In the genomic region with DNA sequence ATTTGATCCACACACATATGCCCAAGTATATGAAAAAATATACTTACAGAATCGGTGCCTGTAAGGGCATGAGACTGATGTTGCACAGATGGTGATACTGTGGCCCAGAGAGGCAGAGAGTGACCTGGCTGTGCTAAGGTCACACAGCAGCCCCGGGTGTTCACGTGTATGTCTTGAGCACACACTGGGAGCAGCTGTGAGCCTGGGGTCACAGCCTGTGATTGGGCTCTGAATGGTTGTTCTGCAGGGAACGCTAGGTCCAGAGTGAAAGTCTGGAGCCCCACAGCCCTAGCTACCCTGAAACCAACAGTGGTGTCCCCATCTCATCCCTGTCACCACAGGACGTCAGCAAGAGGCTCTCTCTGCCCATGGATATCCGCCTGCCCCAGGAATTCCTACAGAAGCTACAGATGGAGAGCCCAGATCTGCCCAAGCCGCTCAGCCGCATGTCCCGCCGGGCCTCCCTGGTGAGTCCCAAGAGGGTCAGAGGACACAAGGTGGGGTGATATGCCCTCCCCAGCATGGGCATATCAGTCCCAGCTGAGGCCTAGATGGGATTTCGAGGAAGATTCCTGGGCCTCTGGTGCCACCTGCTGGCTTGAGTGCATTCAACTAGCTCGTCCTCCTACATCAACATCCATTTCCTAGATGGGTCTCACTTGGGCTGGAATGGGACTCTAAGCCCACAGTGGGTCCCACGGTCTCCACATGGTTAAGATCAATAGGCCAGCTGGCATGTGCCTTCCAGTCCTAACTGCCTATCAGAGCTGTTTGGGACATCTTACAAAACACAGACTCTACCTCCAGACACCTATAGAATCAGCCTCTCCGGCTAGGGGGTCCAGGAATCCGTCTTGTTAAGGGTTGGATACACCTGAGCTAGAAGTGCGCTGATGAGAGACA, we compare ENCODE assay signal across 8 cellular contexts. TPM values are rescaled to one million over a fixed set of nuclear protein-coding genes. Genes with fewer than 3 reads are reported as not detected.
DNase-seq lines count a peak whose midpoint lies in the region; ATAC-seq and TF ChIP-seq lines count a peak whose summit lies in the region.

No MANE protein-coding gene starts in this region.

- H3K4me1 ChIP-seq in left lung = peaks cover 0 to 6% of the 10 kb centered on the region in 2 donors

- peak; percentile 55 to 78 for TF ChIP-seq CTCF in left lung (IDR thresholded peaks at IDR 0.05)

- H3K36me3 ChIP-seq in H7 (replicated peaks; ENCODE audit: control insufficient read depth, insufficient read depth, low read length) = peaks cover 6% of the 10 kb centered on the region
- no peaks in the 10 kb centered on the region for H3K36me3 ChIP-seq in left lung

- H3K27me3 Mint-ChIP-seq in activated CD4-positive, alpha-beta T cell treated with anti-CD3 and anti-CD28 coated beads for 36 hours = no peaks in the 10 kb centered on the region

- no peak overlapping the region for H3K4me3 ChIP-seq in H7 (ENCODE audit: insufficient read depth, low read depth, low read length)
- H3K4me3 ChIP-seq in left lung = no peak overlapping the region

- H3K27me3 ChIP-seq in H7 (ENCODE audit: control insufficient read depth, insufficient read depth, low read length) (no peaks in the 10 kb centered on the region), left lung (no peaks in the 10 kb centered on the region)

- H3K9me3 ChIP-seq in left lung = no peaks in the 10 kb centered on the region

- no peaks in the 10 kb centered on the region for H3K4me1 Mint-ChIP-seq in activated CD4-positive, alpha-beta T cell treated with anti-CD3 and anti-CD28 coated beads for 36 hours

- no peaks in the 10 kb centered on the region for H3K9me3 Mint-ChIP-seq in activated CD4-positive, alpha-beta T cell treated with anti-CD3 and anti-CD28 coated beads for 36 hours (ENCODE audit: low read depth)

- no peaks in the 10 kb centered on the region for H3K36me3 Mint-ChIP-seq in activated CD4-positive, alpha-beta T cell treated with anti-CD3 and anti-CD28 coated beads for 36 hours (ENCODE audit: low read depth)

- POLR2A ChIA-PET in activated CD4-positive, alpha-beta T cell treated with anti-CD3 and anti-CD28 coated beads for 36 hours (lab: Charles Lee) = interaction anchor here (0.8 to 1.4 kb wide), 2 partner anchors 11 to 26 kb away, joined by 3 to 5 read pairs; no protein-coding TSS in a partner anchor

- CTCF ChIA-PET in activated CD4-positive, alpha-beta T cell treated with anti-CD3 and anti-CD28 coated beads for 36 hours (lab: Charles Lee) = interaction anchor here (0.6 to 6.7 kb wide), 60 partner anchors 9 to 404 kb away, joined by 3 to 191 read pairs (median 4); a partner anchor contains a TSS

- peak; percentile 87 for DNase-seq in AG20443 (ENCODE audit: low spot score)
- DNase-seq in H7 = peak; percentile 93
- DNase-seq in NCI-H460 (ENCODE audit: extremely low read depth, low read depth) = peak; percentile 88
- DNase-seq in activated CD4-positive, alpha-beta T cell treated with anti-CD3 and anti-CD28 coated beads for 36 hours = peak; percentile 87
- DNase-seq in cerebellum (ENCODE audit: low spot score) = peak; percentile 89
- peak in 1 of 2 donors; percentile 57 for DNase-seq in left lung
- peak; percentile 43 to 71 (median 50) for DNase-seq in stimulated activated CD4-positive, alpha-beta T cell treated with anti-CD3 and anti-CD28 coated beads, TNF-alpha, amount 100 ng/mL, for 24 hours (ENCODE audit: low read depth in 3 of 3)

- H3K27ac ChIP-seq in left lung = no peak overlapping the region

- no peak overlapping the region for H3K4me3 Mint-ChIP-seq in activated CD4-positive, alpha-beta T cell treated with anti-CD3 and anti-CD28 coated beads for 36 hours

- intact Hi-C loops in activated CD4-positive, alpha-beta T cell treated with anti-CD3 and anti-CD28 coated beads for 36 hours (cut with DNase I, micrococcal nuclease) = loop anchor here (1.0 to 5.0 kb wide), 7 partner anchors 36 to 252 kb away; a partner anchor contains a TSS
- intact Hi-C loops in left lung (cut with DNase I) = loop anchor here in 1 of 2 donors (5.0 to 10.0 kb wide), 2 partner anchors 37 to 61 kb away; no protein-coding TSS in a partner anchor

- ATAC-seq in activated CD4-positive, alpha-beta T cell treated with anti-CD3 and anti-CD28 coated beads for 36 hours = peak; percentile 45
- ATAC-seq in left lung = peak; percentile 70
- ATAC-seq in GM18502 (IDR thresholded peaks at IDR 0.05; ENCODE audit: poor library complexity, unreplicated experiment) = no peak

- no peak overlapping the region for H3K27ac Mint-ChIP-seq in activated CD4-positive, alpha-beta T cell treated with anti-CD3 and anti-CD28 coated beads for 36 hours

RNA-seq across cellular contexts. Expression of a gene that starts 19.7 kb away (rescaled TPM):
- 48.3 and 52.0 TPM in 2 replicates for total RNA-seq in H7 (2014; rRNA removed; shearing (Covaris generic))
- total RNA-seq in NCI-H460 (2014; rRNA removed; shearing (Covaris generic)) = 0.06 and 0.27 TPM in 2 replicates
- polyA plus RNA-seq in NCI-H460 (2014; cell fraction: nucleus; rRNA removed) = 0.56 and 0.84 TPM in 2 replicates
- 1 to 10 TPM; 4.9 to 5.9 TPM for total RNA-seq in activated CD4-positive, alpha-beta T cell treated with anti-CD3 and anti-CD28 coated beads for 36 hours
- total RNA-seq in cerebellum (1.00 TPM), left lung (10 to 100 TPM; 19.7 to 30.1 TPM)
